11 cellular contexts compared by ENCODE assay signal in the genomic region with DNA sequence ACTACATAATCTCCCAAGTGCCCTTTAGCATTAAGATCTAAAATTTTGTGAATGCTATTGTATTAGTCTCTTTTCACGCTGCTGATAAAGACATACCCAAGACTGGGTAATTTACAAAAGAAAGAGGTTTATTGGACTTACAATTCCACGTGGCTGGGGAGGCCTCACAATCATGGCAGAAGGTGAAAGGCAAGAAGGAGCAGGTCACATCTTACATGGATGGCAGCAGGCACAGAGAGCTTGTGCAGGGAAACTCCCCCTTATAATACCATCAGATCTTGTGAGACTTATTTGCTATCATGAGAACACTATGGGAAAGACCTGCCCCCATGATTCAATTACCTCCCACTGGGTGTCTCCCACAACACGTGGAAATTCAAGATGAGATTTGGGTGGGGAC. TPM values are rescaled to one million over a fixed set of nuclear protein-coding genes. Genes with fewer than 3 reads are reported as not detected.
"Had no signal": no experiment of that assay in that cellular context is flagged by ENCODE, and none has a peak within 500 bp of the region (broad histone marks: within the 10 kb centered on the region; RNA-seq: fewer than 3 reads in every experiment).

No MANE protein-coding gene starts in this region.

RNA-seq across cellular contexts. Expression of a gene that starts 12.0 kb away (rescaled TPM):
- total RNA-seq: OCI-LY7, Right ventricle myocardium inferior, RPMI7951, SJSA1, SK-MEL-5 had no signal

RNA-seq across cellular contexts. Expression of a gene that starts 22.6 kb away (rescaled TPM):
- total RNA-seq: OCI-LY7, PC-3, PC-9, Right ventricle myocardium inferior, Right ventricle myocardium superior, RPMI7951, SJCRH30, SJSA1, SK-MEL-5 had no signal
- polyA plus RNA-seq: SK-N-SH had no signal

RNA-seq across cellular contexts. Expression of a gene that starts 57.0 kb away (rescaled TPM):
- total RNA-seq: OCI-LY7, PC-3, PC-9, Peyer's patch, Right ventricle myocardium inferior, Right ventricle myocardium superior, RPMI7951, SJCRH30, SJSA1, SK-MEL-5 had no signal
- polyA plus RNA-seq: SK-N-SH had no signal

RNA-seq across cellular contexts. Expression of a gene that starts 58.1 kb away (rescaled TPM):
- total RNA-seq: OCI-LY7, RPMI7951, SK-MEL-5 had no signal
